ENCODE assay signal across 8 cellular contexts in the genomic region with DNA sequence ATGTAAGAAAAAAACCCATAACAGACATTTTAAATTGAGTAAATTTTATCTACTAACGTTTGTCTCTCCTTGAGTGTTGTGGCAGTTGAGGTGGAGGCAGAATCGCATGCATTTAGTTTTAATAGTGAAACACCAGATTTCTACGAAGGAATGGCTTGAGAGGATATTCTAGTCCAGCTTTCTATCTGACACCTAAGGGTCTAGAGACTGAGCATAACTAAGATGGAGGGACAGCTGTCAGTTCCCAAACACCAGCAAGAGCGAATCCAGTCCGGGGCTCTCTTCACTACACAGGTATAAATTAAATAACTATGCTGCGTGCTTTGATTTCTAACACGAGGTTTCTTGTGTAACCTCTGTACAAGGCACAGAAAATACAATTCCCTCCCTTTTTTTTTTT. TPM values are rescaled to one million over a fixed set of nuclear protein-coding genes. Genes with fewer than 3 reads are reported as not detected.
DNase-seq lines count a peak whose midpoint lies in the region; ATAC-seq and TF ChIP-seq lines count a peak whose summit lies in the region.

No MANE protein-coding gene starts in this region.

- peak overlapping the region; percentile 0 for H2BK5ac ChIP-seq in IMR-90 (ENCODE audit: low read depth, low read length, poor library complexity, severe bottlenecking)

- no peak overlapping the region for H4K5ac ChIP-seq in IMR-90 (ENCODE audit: low read depth, low read length)

- H2AK9ac ChIP-seq in IMR-90 (replicated peaks; ENCODE audit: low read depth, low read length, poor library complexity) = no peak overlapping the region

- POLR2A ChIA-PET in IMR-90 (lab: Charles Lee; ENCODE audit: unreplicated experiment) = no interaction called here
- POLR2A ChIA-PET in naive thymus-derived CD4-positive, alpha-beta T cell (lab: Charles Lee) = interaction anchor here (0.5 kb wide), 1 partner anchor 270 kb away, joined by 3 read pairs; no protein-coding TSS in a partner anchor

- H4K91ac ChIP-seq in IMR-90 (ENCODE audit: insufficient read depth, low read depth, low read length) = no peak overlapping the region

- H3K27ac ChIP-seq in BLaER1 treated with 17β-estradiol and CSF1 and Interleukin-3, amounts not matched to agents 10 nM and 100 nM = peak overlapping the region in 10 of 11 experiments; percentile 92 to 98 (median 94); a peak in 19 of 22 replicates
- H3K27ac ChIP-seq in IMR-90 (ENCODE audit: insufficient read depth, low read length) = no peak overlapping the region
- H3K27ac ChIP-seq in naive thymus-derived CD4-positive, alpha-beta T cell (ENCODE audit: low read depth, low read length) = peak overlapping the region; percentile 88

- no peaks in the 10 kb centered on the region for H3K27me3 ChIP-seq in BLaER1 treated with 17β-estradiol and CSF1 and Interleukin-3, amounts not matched to agents 10 nM and 100 nM
- H3K27me3 ChIP-seq in IMR-90 (ENCODE audit: control insufficient read depth, insufficient read depth, low read length) = no peaks in the 10 kb centered on the region
- H3K27me3 ChIP-seq in naive thymus-derived CD4-positive, alpha-beta T cell (ENCODE audit: control insufficient read depth in 2 of 2, insufficient read depth in 2 of 2, low read length in 2 of 2) = no peaks in the 10 kb centered on the region

- TF ChIP-seq CTCF in IMR-90 (conservative IDR thresholded peaks at IDR 0.05; ENCODE audit: low read depth, low read length) (no peak), brain (conservative IDR thresholded peaks at IDR 0.05) (no peak)

- H3K27me3 Mint-ChIP-seq in brain = peaks cover 11% of the 10 kb centered on the region
- H3K27me3 Mint-ChIP-seq in naive thymus-derived CD4-positive, alpha-beta T cell = no peaks in the 10 kb centered on the region

- no peak overlapping the region for H2AK5ac ChIP-seq in IMR-90 (ENCODE audit: low read depth, low read length)

- peak overlapping the region; percentile 89 to 99 (median 95) for H3K9ac ChIP-seq in BLaER1 treated with 17β-estradiol and CSF1 and Interleukin-3, amounts not matched to agents 10 nM and 100 nM
- peak overlapping the region; percentile 93; the same call in 1 of the 2 replicates for H3K9ac ChIP-seq in IMR-90 (ENCODE audit: low read depth, low read length)

- no peak for ATAC-seq in IMR-90 (ENCODE audit: low read depth)
- no peak for ATAC-seq in naive thymus-derived CD4-positive, alpha-beta T cell
- ATAC-seq in HG02588 (IDR thresholded peaks at IDR 0.05; ENCODE audit: unreplicated experiment) = no peak

- in situ Hi-C loops in IMR-90 (cut with MboI; ENCODE audit: low sequenced_read_pairs) = no loop called here

- CTCF ChIA-PET in IMR-90 (lab: Yijun Ruan, JAX) = interaction anchor here (1.3 kb wide), 1 partner anchor 11 kb away, joined by 6 read pairs; no protein-coding TSS in a partner anchor
- CTCF ChIA-PET in naive thymus-derived CD4-positive, alpha-beta T cell (lab: Charles Lee) = interaction anchor here (1.0 kb wide), 1 partner anchor 14 kb away, joined by 3 read pairs; no protein-coding TSS in a partner anchor

- H3K36me3 Mint-ChIP-seq in brain = no peaks in the 10 kb centered on the region
- H3K36me3 Mint-ChIP-seq in naive thymus-derived CD4-positive, alpha-beta T cell = peaks cover 0 to 8% (median 0%) of the 10 kb centered on the region in 5 donors

- no peak overlapping the region for H2BK120ac ChIP-seq in IMR-90 (ENCODE audit: low read depth, low read length)

- H2AFZ ChIP-seq in IMR-90 (replicated peaks; ENCODE audit: low read length, poor library complexity) = no peak overlapping the region

- TF ChIP-seq RAD21 in IMR-90 (IDR thresholded peaks at IDR 0.05; ENCODE audit: low read length) = no peak

- no peak for DNase-seq in IMR-90
- DNase-seq in naive thymus-derived CD4-positive, alpha-beta T cell = no peak
- DNase-seq in midbrain (lab: John Stamatoyannopoulos, UW) = no peak
- no peak for DNase-seq in head of caudate nucleus
- DNase-seq in NCI-H1694 treated with DMSO at 0.1 percent for 48 hours (lab: John Stamatoyannopoulos, UW) = no peak

- no peak overlapping the region for H3K4ac ChIP-seq in IMR-90 (ENCODE audit: low read depth, low read length)

- peak overlapping the region; percentile 86 to 99 (median 92) for H3K4me3 ChIP-seq in BLaER1 treated with 17β-estradiol and CSF1 and Interleukin-3, amounts not matched to agents 10 nM and 100 nM
- H3K4me3 ChIP-seq in IMR-90 (ENCODE audit: insufficient read depth, low read depth, low read length) = no peak overlapping the region
- H3K4me3 ChIP-seq in naive thymus-derived CD4-positive, alpha-beta T cell (ENCODE audit: low read length) = peak overlapping the region; percentile 78

- 0 out of 2 replicates have a peak overlapping the region, but pooled peaks have one; percentile 37 for H3K23ac ChIP-seq in IMR-90 (ENCODE audit: low read depth, low read length)

- H3K4me1 ChIP-seq in BLaER1 treated with 17β-estradiol and CSF1 and Interleukin-3, amounts not matched to agents 10 nM and 100 nM = peaks cover 36 to 53% (median 43%) of the 10 kb centered on the region in 10 experiments
- H3K4me1 ChIP-seq in IMR-90 (ENCODE audit: control insufficient read depth, insufficient read depth, low read length) = peaks cover 7% of the 10 kb centered on the region
- H3K4me1 ChIP-seq in naive thymus-derived CD4-positive, alpha-beta T cell (ENCODE audit: control insufficient read depth in 2 of 2, insufficient read depth in 2 of 2, low read length in 2 of 2) = peaks cover 44 to 51% of the 10 kb centered on the region in 2 donors

- 88% methylated on average over 3 of the region's 7 CpGs; no CpG with 5 or more reads in 1 of the 2 experiments for WGBS in IMR-90 (ENCODE audit: extremely low coverage in 2 of 2, insufficient read length in 1 of 2), 2 experiments

- H2BK15ac ChIP-seq in IMR-90 (ENCODE audit: low read depth, low read length) = no peak overlapping the region

- H3K4me3 Mint-ChIP-seq in brain = peak overlapping the region; percentile 91 to 99 (median 95)
- peak overlapping the region; percentile 86 to 100 (median 96) for H3K4me3 Mint-ChIP-seq in naive thymus-derived CD4-positive, alpha-beta T cell

- H4K20me1 ChIP-seq in BLaER1 treated with 17β-estradiol and CSF1 and Interleukin-3, amounts not matched to agents 10 nM and 100 nM = peaks cover 32 to 63% (median 51%) of the 10 kb centered on the region in 11 experiments; a peak in 21 of 22 replicates
- H4K20me1 ChIP-seq in IMR-90 (ENCODE audit: insufficient read depth, low read length) = peaks cover 43% of the 10 kb centered on the region

- H3K36me3 ChIP-seq in BLaER1 treated with 17β-estradiol and CSF1 and Interleukin-3, amounts not matched to agents 10 nM and 100 nM = peaks cover 0 to 43% (median 10%) of the 10 kb centered on the region in 11 experiments; a peak in 11 of 22 replicates
- no peaks in the 10 kb centered on the region for H3K36me3 ChIP-seq in IMR-90 (ENCODE audit: control insufficient read depth, insufficient read depth, low read length)
- H3K36me3 ChIP-seq in naive thymus-derived CD4-positive, alpha-beta T cell (ENCODE audit: control insufficient read depth in 2 of 3, insufficient read depth in 3 of 3, low read length in 3 of 3) = peaks cover 0 to 6% (median 0%) of the 10 kb centered on the region in 3 experiments

- H3K56ac ChIP-seq in IMR-90 (ENCODE audit: extremely low read depth, insufficient read depth, low read length) = no peak overlapping the region

- no peaks in the 10 kb centered on the region for H3K9me3 ChIP-seq in BLaER1 treated with 17β-estradiol and CSF1 and Interleukin-3, amounts not matched to agents 10 nM and 100 nM (replicated peaks in 1 of 11)
- no peaks in the 10 kb centered on the region for H3K9me3 ChIP-seq in IMR-90 (ENCODE audit: control insufficient read depth, insufficient read depth, low read length)
- H3K9me3 ChIP-seq in naive thymus-derived CD4-positive, alpha-beta T cell (ENCODE audit: control insufficient read depth in 2 of 3, low read length in 3 of 3) = no peaks in the 10 kb centered on the region

- intact Hi-C loops in IMR-90 (cut with micrococcal nuclease) = no loop called here
- intact Hi-C loops in naive thymus-derived CD4-positive, alpha-beta T cell (cut with micrococcal nuclease) = no loop called here
- intact Hi-C loops in head of caudate nucleus (cut with DNase I) = loop anchor here (10.0 kb wide), 2 partner anchors 60 to 280 kb away; a partner anchor contains a TSS

- no peak overlapping the region for H3K14ac ChIP-seq in IMR-90 (replicated peaks; ENCODE audit: low read depth, low read length)

- no peak for TF ChIP-seq POLR2A in IMR-90 (IDR thresholded peaks at IDR 0.05; ENCODE audit: low read depth, low read length)

- dilution Hi-C loops in IMR-90 (cut with HindIII; ENCODE audit: low sequenced_read_pairs, unreplicated experiment) = no loop called here

- H3K79me1 ChIP-seq in IMR-90 (ENCODE audit: low read depth in 1 of 2, low read length in 2 of 2) = peaks cover 12 to 48% of the 10 kb centered on the region in 2 experiments

- peak overlapping the region; percentile 98 to 100 (median 99) for H3K27ac Mint-ChIP-seq in brain
- H3K27ac Mint-ChIP-seq in naive thymus-derived CD4-positive, alpha-beta T cell = peak overlapping the region in 7 of 9 donors; percentile 98 to 100 (median 99)

- H3K18ac ChIP-seq in IMR-90 (ENCODE audit: low read depth, low read length) = no peak overlapping the region

- TSS peak; percentile 58 for BruUV-seq in IMR-90 (replicated peaks; lab: Mats Ljungman, UMichigan)

- no peak overlapping the region for H2BK20ac ChIP-seq in IMR-90 (ENCODE audit: low read depth, low read length)

- H3K4me2 ChIP-seq in BLaER1 treated with 17β-estradiol and CSF1 and Interleukin-3, amounts not matched to agents 10 nM and 100 nM = peak overlapping the region; percentile 81 to 94 (median 88)
- peak overlapping the region; percentile 99 for H3K4me2 ChIP-seq in IMR-90 (ENCODE audit: low read depth, low read length)

- H4K8ac ChIP-seq in IMR-90 (ENCODE audit: low read depth in 2 of 2, low read length in 2 of 2) = no peak overlapping the region

- peaks cover 0 to 2% (median 0%) of the 10 kb centered on the region in 5 experiments for H3K9me3 Mint-ChIP-seq in brain
- H3K9me3 Mint-ChIP-seq in naive thymus-derived CD4-positive, alpha-beta T cell = peaks cover 0 to 4% (median 0%) of the 10 kb centered on the region in 11 donors

- no peaks in the 10 kb centered on the region; the same call in 1 of the 2 replicates for H3K9me1 ChIP-seq in IMR-90 (ENCODE audit: insufficient read depth, low read length)

- H3K4me1 Mint-ChIP-seq in brain = peaks cover 78% of the 10 kb centered on the region
- H3K4me1 Mint-ChIP-seq in naive thymus-derived CD4-positive, alpha-beta T cell = peaks cover 44 to 86% (median 71%) of the 10 kb centered on the region in 7 donors

RNA-seq across cellular contexts. Expression of a gene that starts 1.4 kb away (rescaled TPM):
- 46.4 and 58.3 TPM in 2 replicates for total RNA-seq in IMR-90 (2012; rRNA removed)
- 14.3 and 17.8 TPM in 2 replicates for polyA plus RNA-seq in IMR-90 (2012; rRNA removed)
- 4.1 and 4.8 TPM in 2 replicates for polyA plus RNA-seq in IMR-90 (2012; cell fraction: cytosol; rRNA removed)
- polyA plus RNA-seq in IMR-90 (2012; cell fraction: nucleus; rRNA removed; ENCODE audit: low replicate concordance) = 4.1 and 33.2 TPM in 2 replicates
- 33.0 TPM for polyA plus RNA-seq in brain (ENCODE audit: insufficient read depth, low read depth, low replicate concordance)
- 10 to 100 TPM; 33.8 to 42.2 (median 40.6) TPM for total RNA-seq in naive thymus-derived CD4-positive, alpha-beta T cell
- 10 to 100 TPM; 15.9 to 19.7 TPM for polyA plus RNA-seq in naive thymus-derived CD4-positive, alpha-beta T cell

RNA-seq across cellular contexts. Expression of a gene that starts 1.9 kb away (rescaled TPM):
- 16.3 and 18.3 TPM in 2 replicates for total RNA-seq in IMR-90 (2012; rRNA removed)
- polyA plus RNA-seq in IMR-90 (2012; rRNA removed) (9.0 and 11.2 TPM in 2 replicates), brain (ENCODE audit: insufficient read depth, low read depth, low replicate concordance) (25.9 TPM)
- 2.9 and 3.7 TPM in 2 replicates for polyA plus RNA-seq in IMR-90 (2012; cell fraction: cytosol; rRNA removed)
- 17.9 and 43.0 TPM in 2 replicates for polyA plus RNA-seq in IMR-90 (2012; cell fraction: nucleus; rRNA removed; ENCODE audit: low replicate concordance)
- total RNA-seq in naive thymus-derived CD4-positive, alpha-beta T cell = 10 to 100 TPM; 15.2 to 23.3 (median 18.6) TPM
- polyA plus RNA-seq in naive thymus-derived CD4-positive, alpha-beta T cell = 10 to 100 TPM in 1 of 2 donors, 1 to 10 TPM in 1; 9.8 to 12.2 TPM
